ENCODE assay signal across 27 cellular contexts in the genomic region with DNA sequence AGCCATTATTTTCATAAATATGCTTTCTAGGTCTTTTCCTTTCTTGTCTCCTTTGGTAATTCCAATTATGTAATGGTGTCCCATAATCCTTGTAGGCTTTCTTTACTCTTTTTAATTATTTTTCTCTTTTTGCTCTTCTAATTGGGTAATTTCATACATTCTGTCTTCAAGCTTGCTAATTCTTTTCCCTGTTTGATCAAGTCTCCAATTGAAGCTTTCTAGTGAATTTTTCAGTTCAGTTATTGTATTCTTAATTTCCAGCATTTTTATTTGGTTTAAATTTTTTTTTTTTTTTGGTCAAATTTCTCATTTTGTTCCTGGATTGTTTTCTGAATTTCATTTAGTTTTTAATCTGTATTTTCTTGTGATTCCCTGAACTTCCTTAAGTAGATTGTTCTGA.
"Had no signal": no experiment of that assay in that cellular context is flagged by ENCODE, and none has a peak within 500 bp of the region (broad histone marks: within the 10 kb centered on the region; RNA-seq: fewer than 3 reads in every experiment).

No MANE protein-coding gene starts in this region.

- ATAC-seq: activated CD4-positive, alpha-beta T cell treated with anti-CD3 and anti-CD28 coated beads for 36 hours; activated CD8-positive, alpha-beta memory T cell treated with anti-CD3 and anti-CD28 coated beads, Interleukin-2, amount 10 ng/mL, durations not matched to agents 7 days and 5 days; activated CD8-positive, alpha-beta T cell treated with anti-CD3 and anti-CD28 coated beads, Interleukin-2, amount 10 ng/mL, durations not matched to agents 7 days and 5 days; body of pancreas; gastrocnemius medialis; heart left ventricle had no signal

- DNase-seq: activated CD4-positive, alpha-beta memory T cell treated with anti-CD3 and anti-CD28 coated beads for 36 hours; activated CD4-positive, alpha-beta T cell treated with anti-CD3 and anti-CD28 coated beads for 36 hours; activated CD4-positive, alpha-beta T cell treated with anti-CD3 and anti-CD28 coated beads, Interleukin-2, amount 10 ng/mL, durations not matched to agents 24 days and 14 days; activated CD4-positive, CD25-positive, alpha-beta regulatory T cell; activated CD4-positive, CD25-positive, alpha-beta regulatory T cell treated with anti-CD3 and anti-CD28 coated beads, Interleukin-2, amount 50 U/mL, for 72 hours; activated CD8-positive, alpha-beta memory T cell treated with anti-CD3 and anti-CD28 coated beads, Interleukin-2, amount 10 ng/mL, durations not matched to agents 7 days and 5 days; activated CD8-positive, alpha-beta memory T cell treated with anti-CD3 and anti-CD28 coated beads, Interleukin-2, amount 50 U/mL, for 4 hours; activated CD8-positive, alpha-beta T cell treated with anti-CD3 and anti-CD28 coated beads, Interleukin-2, amount 10 ng/mL, durations not matched to agents 7 days and 5 days; activated effector memory CD4-positive, alpha-beta T cell treated with anti-CD3 and anti-CD28 coated beads, Interleukin-2, amount 50 U/mL, for 16 hours; activated naive CD4-positive, alpha-beta T cell treated with anti-CD3 and anti-CD28 coated beads for 36 hours; activated T-cell treated with anti-CD3 and anti-CD28 coated beads, Interleukin-2, amount 50 U/mL, for 1 hour; activated T-cell treated with anti-CD3 and anti-CD28 coated beads, Interleukin-2, amount 50 U/mL, for 48 hours; adrenal gland; amygdala; aorta; body of pancreas; caudate nucleus; colonic mucosa; effector CD8-positive, alpha-beta T cell; foreskin fibroblast; gastrocnemius medialis; glutamatergic neuron; heart left ventricle; T-helper 2 cell had no signal

- H3K27me3 ChIP-seq: adrenal gland, body of pancreas, colonic mucosa, gastrocnemius medialis, heart left ventricle had no signal

- H3K36me3 ChIP-seq: adrenal gland, colonic mucosa, gastrocnemius medialis, heart left ventricle had no signal

- H3K9me3 ChIP-seq: colonic mucosa had no signal

- H3K4me3 ChIP-seq: adrenal gland, body of pancreas, colonic mucosa, gastrocnemius medialis, heart left ventricle had no signal

- H3K4me1 ChIP-seq: adrenal gland, body of pancreas, colonic mucosa, gastrocnemius medialis, heart left ventricle had no signal

- FAIRE-seq: endometrium, endothelial cell of umbilical vein had no signal

- H3K27ac ChIP-seq: adrenal gland, body of pancreas, colonic mucosa, epithelial cell of prostate, gastrocnemius medialis, heart left ventricle had no signal
